ENCODE assay signal across 1 cellular context in genomic region chr17:56822725-56823124, GRCh38.
TF ChIP-seq lines count a peak whose summit lies in the region.

No MANE protein-coding gene starts in this region.

TF ChIP-seq in HepG2, 621 proteins besides CTCF, POLR2A, EP300 and RAD21:
- TF ChIP-seq ZFX (CRISPR knock-in tag; IDR thresholded peaks at IDR 0.05; ENCODE audit: low read depth), result peak; percentile 71; the same call in 1 of the 2 replicates
- 0 out of 2 replicates have a peak, but pooled peaks have one; percentile 19 for TF ChIP-seq MIER2 (CRISPR knock-in tag; IDR thresholded peaks at IDR 0.05)
- no peak for TF ChIP-seq RFX1 (IDR thresholded peaks at IDR 0.05)
- peak; percentile 32; the same call in 1 of the 2 replicates for TF ChIP-seq PAXIP1 (CRISPR knock-in tag; conservative IDR thresholded peaks at IDR 0.05)
- 0 out of 2 replicates have a peak, but pooled peaks have one; percentile 13 for TF ChIP-seq SOX5 (CRISPR knock-in tag; IDR thresholded peaks at IDR 0.05; ENCODE audit: borderline replicate concordance)
- 0 out of 2 replicates have a peak, but pooled peaks have one; percentile 10 for TF ChIP-seq FOXA3 (CRISPR knock-in tag; IDR thresholded peaks at IDR 0.05)
- TF ChIP-seq ZNF138 (CRISPR knock-in tag; IDR thresholded peaks at IDR 0.05; ENCODE audit: low read depth), result no peak
- TF ChIP-seq NFRKB (IDR thresholded peaks at IDR 0.05), result no peak
- TF ChIP-seq GABPA (IDR thresholded peaks at IDR 0.05; ENCODE audit: low read depth, low read length), result no peak
- TF ChIP-seq GABPA (CRISPR knock-in tag; IDR thresholded peaks at IDR 0.05; ENCODE audit: low read depth), result peak; percentile 48; the same call in 1 of the 2 replicates
- TF ChIP-seq ZNF337 (CRISPR knock-in tag; IDR thresholded peaks at IDR 0.05; ENCODE audit: borderline replicate concordance, low read depth), result no peak
- peak; percentile 41; the same call in 1 of the 2 replicates for TF ChIP-seq HNF4A (CRISPR knock-in tag; IDR thresholded peaks at IDR 0.05)
- peak; percentile 65 for TF ChIP-seq SALL1 (CRISPR knock-in tag; IDR thresholded peaks at IDR 0.05)
- TF ChIP-seq ZNF124 (CRISPR knock-in tag; IDR thresholded peaks at IDR 0.05), result no peak
- TF ChIP-seq TOPORS (CRISPR knock-in tag; IDR thresholded peaks at IDR 0.05), result no peak
- 0 out of 2 replicates have a peak, but pooled peaks have one; percentile 26 for TF ChIP-seq ZNF350 (CRISPR knock-in tag; IDR thresholded peaks at IDR 0.05; ENCODE audit: borderline replicate concordance, low read depth)
- no peak for TF ChIP-seq TSC22D2 (CRISPR knock-in tag; IDR thresholded peaks at IDR 0.05; ENCODE audit: borderline replicate concordance)
- peak; percentile 48; the same call in 1 of the 2 replicates for TF ChIP-seq SAP130 (CRISPR knock-in tag; IDR thresholded peaks at IDR 0.05; ENCODE audit: low read depth)
- TF ChIP-seq, protein P1, sequence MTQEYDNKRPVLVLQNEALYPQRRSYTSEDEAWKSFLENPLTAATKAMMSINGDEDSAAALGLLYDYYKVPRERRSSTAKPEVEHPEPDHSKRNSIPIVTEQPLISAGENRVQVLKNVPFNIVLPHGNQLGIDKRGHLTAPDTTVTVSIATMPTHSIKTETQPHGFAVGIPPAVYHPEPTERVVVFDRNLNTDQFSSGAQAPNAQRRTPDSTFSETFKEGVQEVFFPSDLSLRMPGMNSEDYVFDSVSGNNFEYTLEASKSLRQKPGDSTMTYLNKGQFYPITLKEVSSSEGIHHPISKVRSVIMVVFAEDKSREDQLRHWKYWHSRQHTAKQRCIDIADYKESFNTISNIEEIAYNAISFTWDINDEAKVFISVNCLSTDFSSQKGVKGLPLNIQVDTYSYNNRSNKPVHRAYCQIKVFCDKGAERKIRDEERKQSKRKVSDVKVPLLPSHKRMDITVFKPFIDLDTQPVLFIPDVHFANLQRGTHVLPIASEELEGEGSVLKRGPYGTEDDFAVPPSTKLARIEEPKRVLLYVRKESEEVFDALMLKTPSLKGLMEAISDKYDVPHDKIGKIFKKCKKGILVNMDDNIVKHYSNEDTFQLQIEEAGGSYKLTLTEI (CRISPR knock-in tag; conservative IDR thresholded peaks at IDR 0.05), result no peak
- TF ChIP-seq ZNF652 (CRISPR knock-in tag; IDR thresholded peaks at IDR 0.05; ENCODE audit: borderline replicate concordance, low read depth), result peak; percentile 91
- no peak for TF ChIP-seq ZNF879 (CRISPR knock-in tag; IDR thresholded peaks at IDR 0.05)
- no peak for TF ChIP-seq ZBTB38 (CRISPR knock-in tag; IDR thresholded peaks at IDR 0.05)
- TF ChIP-seq, protein P2, sequence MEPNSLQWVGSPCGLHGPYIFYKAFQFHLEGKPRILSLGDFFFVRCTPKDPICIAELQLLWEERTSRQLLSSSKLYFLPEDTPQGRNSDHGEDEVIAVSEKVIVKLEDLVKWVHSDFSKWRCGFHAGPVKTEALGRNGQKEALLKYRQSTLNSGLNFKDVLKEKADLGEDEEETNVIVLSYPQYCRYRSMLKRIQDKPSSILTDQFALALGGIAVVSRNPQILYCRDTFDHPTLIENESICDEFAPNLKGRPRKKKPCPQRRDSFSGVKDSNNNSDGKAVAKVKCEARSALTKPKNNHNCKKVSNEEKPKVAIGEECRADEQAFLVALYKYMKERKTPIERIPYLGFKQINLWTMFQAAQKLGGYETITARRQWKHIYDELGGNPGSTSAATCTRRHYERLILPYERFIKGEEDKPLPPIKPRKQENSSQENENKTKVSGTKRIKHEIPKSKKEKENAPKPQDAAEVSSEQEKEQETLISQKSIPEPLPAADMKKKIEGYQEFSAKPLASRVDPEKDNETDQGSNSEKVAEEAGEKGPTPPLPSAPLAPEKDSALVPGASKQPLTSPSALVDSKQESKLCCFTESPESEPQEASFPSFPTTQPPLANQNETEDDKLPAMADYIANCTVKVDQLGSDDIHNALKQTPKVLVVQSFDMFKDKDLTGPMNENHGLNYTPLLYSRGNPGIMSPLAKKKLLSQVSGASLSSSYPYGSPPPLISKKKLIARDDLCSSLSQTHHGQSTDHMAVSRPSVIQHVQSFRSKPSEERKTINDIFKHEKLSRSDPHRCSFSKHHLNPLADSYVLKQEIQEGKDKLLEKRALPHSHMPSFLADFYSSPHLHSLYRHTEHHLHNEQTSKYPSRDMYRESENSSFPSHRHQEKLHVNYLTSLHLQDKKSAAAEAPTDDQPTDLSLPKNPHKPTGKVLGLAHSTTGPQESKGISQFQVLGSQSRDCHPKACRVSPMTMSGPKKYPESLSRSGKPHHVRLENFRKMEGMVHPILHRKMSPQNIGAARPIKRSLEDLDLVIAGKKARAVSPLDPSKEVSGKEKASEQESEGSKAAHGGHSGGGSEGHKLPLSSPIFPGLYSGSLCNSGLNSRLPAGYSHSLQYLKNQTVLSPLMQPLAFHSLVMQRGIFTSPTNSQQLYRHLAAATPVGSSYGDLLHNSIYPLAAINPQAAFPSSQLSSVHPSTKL (CRISPR knock-in tag; IDR thresholded peaks at IDR 0.05), result peak; percentile 48; the same call in 1 of the 2 replicates
- peak; percentile 52; the same call in 1 of the 2 replicates for TF ChIP-seq SPEN (CRISPR knock-in tag; IDR thresholded peaks at IDR 0.05; ENCODE audit: low read depth)
- TF ChIP-seq MAF1 (CRISPR knock-in tag; IDR thresholded peaks at IDR 0.05; ENCODE audit: borderline replicate concordance), result no peak
- no peak for TF ChIP-seq SETDB1 (CRISPR knock-in tag; IDR thresholded peaks at IDR 0.05; ENCODE audit: borderline replicate concordance)
- TF ChIP-seq ZFY (CRISPR knock-in tag; IDR thresholded peaks at IDR 0.05), result peak; percentile 46; the same call in 1 of the 2 replicates
- TF ChIP-seq ETV5 (CRISPR knock-in tag; IDR thresholded peaks at IDR 0.05; ENCODE audit: borderline replicate concordance), result peak; percentile 73; the same call in 1 of the 2 replicates
- no peak for TF ChIP-seq KDM5A (IDR thresholded peaks at IDR 0.05; ENCODE audit: borderline replicate concordance, low read length)
- TF ChIP-seq ZNF34 (CRISPR knock-in tag; IDR thresholded peaks at IDR 0.05; ENCODE audit: borderline replicate concordance), result no peak
- peak; percentile 40; the same call in 1 of the 2 replicates for TF ChIP-seq UBTF (CRISPR knock-in tag; IDR thresholded peaks at IDR 0.05)
- TF ChIP-seq MIXL1 (CRISPR knock-in tag; IDR thresholded peaks at IDR 0.05), result peak; percentile 61; the same call in 1 of the 2 replicates
- TF ChIP-seq MAFF (IDR thresholded peaks at IDR 0.05; ENCODE audit: low read depth, low read length), result no peak
